In genomic region chr5:127486471-127486870, GRCh38 we compare ENCODE assay signal across 23 cellular contexts.
"Had no signal": no experiment of that assay in that cellular context is flagged by ENCODE, and none has a peak within 500 bp of the region (broad histone marks: within the 10 kb centered on the region; RNA-seq: fewer than 3 reads in every experiment).

No MANE protein-coding gene starts in this region.

- DNase-seq: activated CD4-positive, alpha-beta memory T cell treated with anti-CD3 and anti-CD28 coated beads for 36 hours; activated CD4-positive, alpha-beta T cell treated with anti-CD3 and anti-CD28 coated beads, Interleukin-2, amount 10 ng/mL, durations not matched to agents 7 days and 5 days; activated CD4-positive, CD25-positive, alpha-beta regulatory T cell; activated naive CD4-positive, alpha-beta T cell treated with anti-CD3 and anti-CD28 coated beads, Interleukin-2, amount 50 U/mL, for 16 hours; activated naive CD8-positive, alpha-beta T cell treated with anti-CD3 and anti-CD28 coated beads, Interleukin-2, amount 10 ng/mL, durations not matched to agents 7 days and 5 days; activated T-cell treated with anti-CD3 and anti-CD28 coated beads, Interleukin-2, amount 50 U/mL, for 72 hours; adrenal gland; aorta; IMR-90; Kasumi-1; KBM-7; NCI-H1105 treated with DMSO at 0.1 percent for 48 hours; NCI-H1436 treated with DMSO at 0.1 percent for 48 hours; NCI-H187; NCI-H2081; NCI-H2171; NCI-H2227 treated with DMSO at 0.1 percent for 48 hours; NCI-H446 treated with DMSO at 0.1 percent for 48 hours; NCI-H524 treated with DMSO at 0.1 percent for 48 hours; NCI-H82; SIG-M5; T-helper 17 cell; T-helper 9 cell had no signal

- H3K4me3 Mint-ChIP-seq: activated CD4-positive, alpha-beta memory T cell treated with anti-CD3 and anti-CD28 coated beads for 36 hours; activated CD4-positive, alpha-beta T cell treated with anti-CD3 and anti-CD28 coated beads, Interleukin-2, amount 10 ng/mL, durations not matched to agents 7 days and 5 days; activated naive CD8-positive, alpha-beta T cell treated with anti-CD3 and anti-CD28 coated beads, Interleukin-2, amount 10 ng/mL, durations not matched to agents 7 days and 5 days; activated T-cell treated with anti-CD3 and anti-CD28 coated beads, Interleukin-2, amount 50 U/mL, for 72 hours; T-helper 17 cell had no signal

- H3K36me3 Mint-ChIP-seq: activated CD4-positive, alpha-beta memory T cell treated with anti-CD3 and anti-CD28 coated beads for 36 hours; activated naive CD8-positive, alpha-beta T cell treated with anti-CD3 and anti-CD28 coated beads, Interleukin-2, amount 10 ng/mL, durations not matched to agents 7 days and 5 days had no signal

- H3K9me3 Mint-ChIP-seq: activated CD4-positive, alpha-beta memory T cell treated with anti-CD3 and anti-CD28 coated beads for 36 hours; activated CD4-positive, alpha-beta T cell treated with anti-CD3 and anti-CD28 coated beads, Interleukin-2, amount 10 ng/mL, durations not matched to agents 7 days and 5 days; activated naive CD8-positive, alpha-beta T cell treated with anti-CD3 and anti-CD28 coated beads, Interleukin-2, amount 10 ng/mL, durations not matched to agents 7 days and 5 days; activated T-cell treated with anti-CD3 and anti-CD28 coated beads, Interleukin-2, amount 50 U/mL, for 72 hours had no signal

- H3K4me1 Mint-ChIP-seq: activated CD4-positive, alpha-beta T cell treated with anti-CD3 and anti-CD28 coated beads, Interleukin-2, amount 10 ng/mL, durations not matched to agents 7 days and 5 days; activated naive CD8-positive, alpha-beta T cell treated with anti-CD3 and anti-CD28 coated beads, Interleukin-2, amount 10 ng/mL, durations not matched to agents 7 days and 5 days; T-helper 17 cell had no signal

- H3K27ac Mint-ChIP-seq: activated CD4-positive, alpha-beta memory T cell treated with anti-CD3 and anti-CD28 coated beads for 36 hours; activated CD4-positive, alpha-beta T cell treated with anti-CD3 and anti-CD28 coated beads, Interleukin-2, amount 10 ng/mL, durations not matched to agents 7 days and 5 days; activated naive CD8-positive, alpha-beta T cell treated with anti-CD3 and anti-CD28 coated beads, Interleukin-2, amount 10 ng/mL, durations not matched to agents 7 days and 5 days; activated T-cell treated with anti-CD3 and anti-CD28 coated beads, Interleukin-2, amount 50 U/mL, for 72 hours; T-helper 17 cell had no signal

- ATAC-seq: activated T-cell treated with anti-CD3 and anti-CD28 coated beads, Interleukin-2, amount 50 U/mL, for 72 hours; T-helper 17 cell had no signal
